17 cellular contexts compared by ENCODE assay signal in the genomic region with DNA sequence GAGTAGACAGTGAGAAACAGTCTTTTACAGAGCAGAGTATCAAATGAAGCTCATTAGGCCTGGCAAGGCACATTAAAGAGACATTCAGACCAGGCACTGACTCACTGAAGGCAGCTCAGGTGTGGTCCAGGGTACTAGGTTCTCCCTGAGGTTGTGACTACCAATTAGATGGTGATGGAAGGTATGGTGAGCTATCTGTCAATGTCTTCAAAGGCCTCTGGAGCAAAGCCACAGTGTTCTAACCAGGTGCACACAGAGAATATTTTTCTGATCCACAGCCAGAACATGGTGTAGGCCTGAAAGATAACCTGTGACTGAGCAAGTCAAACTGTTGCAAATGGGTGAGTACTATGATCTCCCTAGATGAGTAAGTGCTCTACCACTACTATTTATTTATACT. TPM values are rescaled to one million over a fixed set of nuclear protein-coding genes. Genes with fewer than 3 reads are reported as not detected.
DNase-seq lines count a peak whose midpoint lies in the region; ATAC-seq and TF ChIP-seq lines count a peak whose summit lies in the region.
"Had no signal": no experiment of that assay in that cellular context is flagged by ENCODE, and none has a peak within 500 bp of the region (broad histone marks: within the 10 kb centered on the region; RNA-seq: fewer than 3 reads in every experiment).

No MANE protein-coding gene starts in this region.

- TF ChIP-seq POLR2A in breast epithelium (IDR thresholded peaks at IDR 0.05) (no peak), adrenal gland (IDR thresholded peaks at IDR 0.05) (no peak)

- no peak overlapping the region for H3K27ac ChIP-seq in mammary epithelial cell (ENCODE audit: insufficient read depth, low read depth, low read length)
- no peak overlapping the region for H3K27ac ChIP-seq in breast epithelium
- no peak overlapping the region for H3K27ac ChIP-seq in adrenal gland
- H3K27ac ChIP-seq: BLaER1 treated with 17β-estradiol and CSF1 and Interleukin-3, amounts not matched to agents 10 nM and 100 nM; HL-60 had no signal

- in situ Hi-C loops in mammary epithelial cell (cut with MboI; ENCODE audit: low sequenced_read_pairs in 2 of 2), result loop anchor here in 1 of 2 donors (25.0 kb wide), 1 partner anchor 133 kb away; no protein-coding TSS in a partner anchor

- DNase-seq in mammary epithelial cell (peak; percentile 39), breast epithelium (ENCODE audit: low spot score in 2 of 2) (no peak), adrenal gland (no peak)
- DNase-seq: ACHN; CD4-positive, CD25-positive, alpha-beta regulatory T cell; DMS 273 treated with DMSO at 0.1 percent for 48 hours; EL; GDM1; GOT3 had no signal

- TF ChIP-seq CTCF in mammary epithelial cell (conservative IDR thresholded peaks at IDR 0.05 in 1 of 2, IDR thresholded peaks at IDR 0.05 in 1 of 2; ENCODE audit: extremely low read depth in 1 of 2, insufficient read depth in 1 of 2, low read depth in 1 of 2, low read length in 2 of 2) (no peak), breast epithelium (IDR thresholded peaks at IDR 0.05) (no peak), adrenal gland (IDR thresholded peaks at IDR 0.05) (no peak)

- H3K79me2 ChIP-seq in mammary epithelial cell (ENCODE audit: insufficient read depth, low read length), result no peaks in the 10 kb centered on the region

- H3K4me3 ChIP-seq in mammary epithelial cell (replicated peaks in 1 of 3; ENCODE audit: insufficient read depth in 1 of 3, low read depth in 2 of 3, low read length in 3 of 3) (no peak overlapping the region), breast epithelium (no peak overlapping the region), adrenal gland (no peak overlapping the region)
- H3K4me3 ChIP-seq: BLaER1 treated with 17β-estradiol and CSF1 and Interleukin-3, amounts not matched to agents 10 nM and 100 nM; HAP-1 had no signal

- H4K20me1 ChIP-seq in mammary epithelial cell (ENCODE audit: insufficient read depth, low read length), result no peaks in the 10 kb centered on the region
- H4K20me1 ChIP-seq: BLaER1 treated with 17β-estradiol and CSF1 and Interleukin-3, amounts not matched to agents 10 nM and 100 nM had no signal

- H3K9ac ChIP-seq in mammary epithelial cell (ENCODE audit: insufficient read depth, low read length), result no peak overlapping the region
- H3K9ac ChIP-seq: BLaER1 treated with 17β-estradiol and CSF1 and Interleukin-3, amounts not matched to agents 10 nM and 100 nM had no signal

- no peak overlapping the region for H3K4me2 ChIP-seq in mammary epithelial cell (ENCODE audit: insufficient read depth, low read depth, low read length)
- H3K4me2 ChIP-seq: BLaER1 treated with 17β-estradiol and CSF1 and Interleukin-3, amounts not matched to agents 10 nM and 100 nM had no signal

- ATAC-seq in activated T-helper 17 cell treated with anti-CD3 and anti-CD28 coated beads, Interleukin-2, amount 50 U/mL, for 72 hours (replicated peaks), result peak; percentile 26
- ATAC-seq in esophagus mucosa (peak; percentile 83), GM21786 (IDR thresholded peaks at IDR 0.05; ENCODE audit: unreplicated experiment) (no peak), HG03565 (IDR thresholded peaks at IDR 0.05; ENCODE audit: unreplicated experiment) (no peak)
- ATAC-seq in stimulated activated memory B cell treated with anti-CD40 and anti-IgM and Interleukin-4, amounts not matched to agents 10 μg/mL and 1 μg/mL and 100 μg/mL, for 72 hours, result no peak

- no peaks in the 10 kb centered on the region for H3K9me3 ChIP-seq in mammary epithelial cell (replicated peaks; ENCODE audit: insufficient read depth, low read length)
- no peaks in the 10 kb centered on the region for H3K9me3 ChIP-seq in breast epithelium
- H3K9me3 ChIP-seq in adrenal gland (replicated peaks in 1 of 3), result no peaks in the 10 kb centered on the region
- H3K9me3 ChIP-seq: HAP-1 had no signal

- H2AFZ ChIP-seq in mammary epithelial cell (ENCODE audit: low read depth, low read length), result no peak overlapping the region

- dilution Hi-C loops in mammary epithelial cell (cut with HindIII; ENCODE audit: low sequenced_read_pairs), result no loop called here

- no peaks in the 10 kb centered on the region for H3K27me3 Mint-ChIP-seq in activated T-helper 17 cell treated with anti-CD3 and anti-CD28 coated beads, Interleukin-2, amount 50 U/mL, for 72 hours
- no peaks in the 10 kb centered on the region for H3K27me3 Mint-ChIP-seq in stimulated activated memory B cell treated with anti-CD40 and anti-IgM and Interleukin-4, amounts not matched to agents 10 μg/mL and 1 μg/mL and 100 μg/mL, for 72 hours
- H3K27me3 Mint-ChIP-seq: CD4-positive, CD25-positive, alpha-beta regulatory T cell had no signal

- H3K4me3 Mint-ChIP-seq in activated T-helper 17 cell treated with anti-CD3 and anti-CD28 coated beads, Interleukin-2, amount 50 U/mL, for 72 hours, result no peak overlapping the region
- no peak overlapping the region for H3K4me3 Mint-ChIP-seq in stimulated activated memory B cell treated with anti-CD40 and anti-IgM and Interleukin-4, amounts not matched to agents 10 μg/mL and 1 μg/mL and 100 μg/mL, for 72 hours
- H3K4me3 Mint-ChIP-seq: CD4-positive, CD25-positive, alpha-beta regulatory T cell had no signal

- CTCF ChIA-PET in mammary epithelial cell (lab: Charles Lee; ENCODE audit: low non-redundant PET), result interaction anchor here (0.6 kb wide), 1 partner anchor 51 kb away, joined by 4 read pairs; a partner anchor contains a TSS

- H3K36me3 Mint-ChIP-seq in activated T-helper 17 cell treated with anti-CD3 and anti-CD28 coated beads, Interleukin-2, amount 50 U/mL, for 72 hours (ENCODE audit: low read depth), result no peaks in the 10 kb centered on the region
- no peaks in the 10 kb centered on the region for H3K36me3 Mint-ChIP-seq in stimulated activated memory B cell treated with anti-CD40 and anti-IgM and Interleukin-4, amounts not matched to agents 10 μg/mL and 1 μg/mL and 100 μg/mL, for 72 hours
- H3K36me3 Mint-ChIP-seq: CD4-positive, CD25-positive, alpha-beta regulatory T cell had no signal

- no peaks in the 10 kb centered on the region for H3K9me3 Mint-ChIP-seq in activated T-helper 17 cell treated with anti-CD3 and anti-CD28 coated beads, Interleukin-2, amount 50 U/mL, for 72 hours
- no peaks in the 10 kb centered on the region for H3K9me3 Mint-ChIP-seq in stimulated activated memory B cell treated with anti-CD40 and anti-IgM and Interleukin-4, amounts not matched to agents 10 μg/mL and 1 μg/mL and 100 μg/mL, for 72 hours
- H3K9me3 Mint-ChIP-seq: CD4-positive, CD25-positive, alpha-beta regulatory T cell had no signal

- H3K4me1 ChIP-seq in mammary epithelial cell (ENCODE audit: insufficient read depth, low read length) (peaks cover 8% of the 10 kb centered on the region), breast epithelium (no peaks in the 10 kb centered on the region), adrenal gland (replicated peaks in 1 of 2) (peaks cover 0 to 13% of the 10 kb centered on the region in 2 donors)

- H3K36me3 ChIP-seq in mammary epithelial cell (ENCODE audit: insufficient read depth, low read length), result no peaks in the 10 kb centered on the region
- no peaks in the 10 kb centered on the region for H3K36me3 ChIP-seq in breast epithelium
- no peaks in the 10 kb centered on the region for H3K36me3 ChIP-seq in adrenal gland (replicated peaks in 1 of 2)
- H3K36me3 ChIP-seq: BLaER1 treated with 17β-estradiol and CSF1 and Interleukin-3, amounts not matched to agents 10 nM and 100 nM; HAP-1 had no signal

- intact Hi-C loops in mammary epithelial cell (cut with micrococcal nuclease), result no loop called here
- intact Hi-C loops in breast epithelium (cut with DNase I; ENCODE audit: low total_unique reads), result no loop called here
- intact Hi-C loops in adrenal gland (cut with DNase I), result no loop called here

- H3K27me3 ChIP-seq in mammary epithelial cell (ENCODE audit: insufficient read depth, low read length), result no peaks in the 10 kb centered on the region
- H3K27me3 ChIP-seq in breast epithelium, result no peaks in the 10 kb centered on the region
- no peaks in the 10 kb centered on the region for H3K27me3 ChIP-seq in adrenal gland
- H3K27me3 ChIP-seq: BLaER1 treated with 17β-estradiol and CSF1 and Interleukin-3, amounts not matched to agents 10 nM and 100 nM had no signal

- no peak overlapping the region for H3K27ac Mint-ChIP-seq in activated T-helper 17 cell treated with anti-CD3 and anti-CD28 coated beads, Interleukin-2, amount 50 U/mL, for 72 hours
- H3K27ac Mint-ChIP-seq in stimulated activated memory B cell treated with anti-CD40 and anti-IgM and Interleukin-4, amounts not matched to agents 10 μg/mL and 1 μg/mL and 100 μg/mL, for 72 hours, result peak overlapping the region; percentile 69
- H3K27ac Mint-ChIP-seq: CD4-positive, CD25-positive, alpha-beta regulatory T cell had no signal

- H3K4me1 Mint-ChIP-seq in activated T-helper 17 cell treated with anti-CD3 and anti-CD28 coated beads, Interleukin-2, amount 50 U/mL, for 72 hours, result peaks cover 8% of the 10 kb centered on the region
- peaks cover 46% of the 10 kb centered on the region for H3K4me1 Mint-ChIP-seq in stimulated activated memory B cell treated with anti-CD40 and anti-IgM and Interleukin-4, amounts not matched to agents 10 μg/mL and 1 μg/mL and 100 μg/mL, for 72 hours

- BruUV-seq in mammary epithelial cell (replicated peaks; lab: Mats Ljungman, UMichigan), result no TSS peak

RNA-seq across cellular contexts. Expression of a gene that starts 51.5 kb away (rescaled TPM):
- total RNA-seq in mammary epithelial cell, result under 1 TPM; 0.17 to 0.94 TPM
- 2.3 TPM for polyA plus RNA-seq in mammary epithelial cell
- polyA minus RNA-seq in mammary epithelial cell, result 4.2 TPM
- total RNA-seq in breast epithelium, result under 1 TPM in 2 of 3 donors, not detected in 1; 0.48 to 0.88 TPM
- under 1 TPM; 0.11 to 0.32 TPM for total RNA-seq in activated T-helper 17 cell treated with anti-CD3 and anti-CD28 coated beads, Interleukin-2, amount 50 U/mL, for 72 hours
- 0.12 TPM for total RNA-seq in esophagus mucosa
- total RNA-seq in adrenal gland, result 1 to 10 TPM in 1 of 8 donors, under 1 TPM in 7; 0.21 to 1.2 (median 0.45) TPM
- under 1 TPM; 0.10 to 0.55 (median 0.16) TPM for polyA plus RNA-seq in adrenal gland

Comparison
In these comparisons a context has a peak if more than half of its experiments do, and no peak if none do; other contexts are left out.
1. ATAC-seq: peak in activated T-helper 17 cell treated with anti-CD3 and anti-CD28 coated beads, Interleukin-2, amount 50 U/mL, for 72 hours (single experiment) and esophagus mucosa (single experiment); none in stimulated activated memory B cell treated with anti-CD40 and anti-IgM and Interleukin-4, amounts not matched to agents 10 μg/mL and 1 μg/mL and 100 μg/mL, for 72 hours (single experiment), GM21786 (single experiment) and HG03565 (single experiment).